In the genomic region with DNA sequence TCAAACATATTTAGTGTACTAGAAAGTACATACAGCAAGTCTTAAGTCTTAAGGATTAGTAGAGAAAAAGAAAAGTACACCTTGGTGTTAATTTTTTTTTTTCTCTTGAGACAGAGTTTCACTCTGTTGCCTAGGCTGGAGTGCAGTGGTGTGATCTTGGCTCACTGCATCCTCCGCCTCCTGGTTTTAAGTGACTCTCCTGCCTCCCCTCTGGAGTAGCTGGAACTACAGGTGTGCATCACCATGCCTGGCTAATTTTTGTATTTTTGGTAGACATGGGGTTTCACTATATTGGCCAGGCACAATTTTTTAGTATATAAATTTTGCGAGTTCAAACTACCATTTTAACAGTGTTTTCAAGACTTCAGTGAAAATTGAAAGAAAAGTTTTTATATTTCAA, we compare ENCODE assay signal across 28 cellular contexts.
"Had no signal": no experiment of that assay in that cellular context is flagged by ENCODE, and none has a peak within 500 bp of the region (broad histone marks: within the 10 kb centered on the region; RNA-seq: fewer than 3 reads in every experiment).

No MANE protein-coding gene starts in this region.

- H3K4me1 Mint-ChIP-seq: activated naive CD8-positive, alpha-beta T cell treated with anti-CD3 and anti-CD28 coated beads, Interleukin-2, amount 10 ng/mL, durations not matched to agents 7 days and 5 days; nephron; stimulated activated effector memory CD8-positive, alpha-beta T cell treated with anti-CD3 and anti-CD28 coated beads, Interleukin-12 subunit alpha, Interleukin-12 subunit beta, amount 100 ng/mL, for 72 hours; stimulated activated naive CD8-positive, alpha-beta T cell treated with anti-CD3 and anti-CD28 coated beads, Interleukin-15, amount 100 ng/mL, for 72 hours had no signal

- H3K9me3 ChIP-seq: ascending aorta, gastrocnemius medialis, neutrophil, uterus had no signal

- H3K27ac ChIP-seq: ascending aorta, brain microvascular endothelial cell, coronary artery, dorsolateral prefrontal cortex, gastrocnemius medialis, neutrophil, skin epidermis, uterus, VCaP had no signal

- H3K36me3 Mint-ChIP-seq: activated CD4-positive, alpha-beta memory T cell treated with anti-CD3 and anti-CD28 coated beads for 36 hours; activated naive CD8-positive, alpha-beta T cell treated with anti-CD3 and anti-CD28 coated beads, Interleukin-2, amount 10 ng/mL, durations not matched to agents 7 days and 5 days; stimulated activated effector memory CD8-positive, alpha-beta T cell treated with anti-CD3 and anti-CD28 coated beads, Interleukin-12 subunit alpha, Interleukin-12 subunit beta, amount 100 ng/mL, for 72 hours; type B pancreatic cell had no signal

- H3K36me3 ChIP-seq: ascending aorta, brain microvascular endothelial cell, gastrocnemius medialis, neutrophil, uterus had no signal

- H3K4me3 Mint-ChIP-seq: activated CD4-positive, alpha-beta memory T cell treated with anti-CD3 and anti-CD28 coated beads for 36 hours; activated naive CD4-positive, alpha-beta T cell treated with anti-CD3 and anti-CD28 coated beads for 36 hours; activated naive CD8-positive, alpha-beta T cell treated with anti-CD3 and anti-CD28 coated beads, Interleukin-2, amount 10 ng/mL, durations not matched to agents 7 days and 5 days; activated T-helper 1 cell treated with anti-CD3 and anti-CD28 coated beads, Interleukin-12 subunit alpha, Interleukin-12 subunit beta, Interleukin-2, Interleukin-4 antibody, amounts not matched to agents 30 ng/mL and 10 ng/mL and 1 ng/mL, durations not matched to agents 14 hours and 24 hours and 36 hours; nephron; stimulated activated effector memory CD8-positive, alpha-beta T cell treated with anti-CD3 and anti-CD28 coated beads, Interleukin-12 subunit alpha, Interleukin-12 subunit beta, amount 100 ng/mL, for 72 hours; stimulated activated naive CD8-positive, alpha-beta T cell treated with anti-CD3 and anti-CD28 coated beads, Interleukin-15, amount 100 ng/mL, for 72 hours; type B pancreatic cell had no signal

- H3K27ac Mint-ChIP-seq: activated CD4-positive, alpha-beta memory T cell treated with anti-CD3 and anti-CD28 coated beads for 36 hours; activated naive CD4-positive, alpha-beta T cell treated with anti-CD3 and anti-CD28 coated beads for 36 hours; activated naive CD8-positive, alpha-beta T cell treated with anti-CD3 and anti-CD28 coated beads, Interleukin-2, amount 10 ng/mL, durations not matched to agents 7 days and 5 days; activated T-helper 1 cell treated with anti-CD3 and anti-CD28 coated beads, Interleukin-12 subunit alpha, Interleukin-12 subunit beta, Interleukin-2, Interleukin-4 antibody, amounts not matched to agents 30 ng/mL and 10 ng/mL and 1 ng/mL, durations not matched to agents 14 hours and 24 hours and 36 hours; nephron; stimulated activated effector memory CD8-positive, alpha-beta T cell treated with anti-CD3 and anti-CD28 coated beads, Interleukin-12 subunit alpha, Interleukin-12 subunit beta, amount 100 ng/mL, for 72 hours; type B pancreatic cell had no signal

- H3K27me3 Mint-ChIP-seq: activated CD4-positive, alpha-beta memory T cell treated with anti-CD3 and anti-CD28 coated beads for 36 hours; activated naive CD8-positive, alpha-beta T cell treated with anti-CD3 and anti-CD28 coated beads, Interleukin-2, amount 10 ng/mL, durations not matched to agents 7 days and 5 days; stimulated activated naive CD8-positive, alpha-beta T cell treated with anti-CD3 and anti-CD28 coated beads, Interleukin-15, amount 100 ng/mL, for 72 hours; type B pancreatic cell had no signal

- H3K27me3 ChIP-seq: ascending aorta, brain microvascular endothelial cell, dorsolateral prefrontal cortex, gastrocnemius medialis, neutrophil, uterus had no signal

- H3K9me3 Mint-ChIP-seq: activated naive CD8-positive, alpha-beta T cell treated with anti-CD3 and anti-CD28 coated beads, Interleukin-2, amount 10 ng/mL, durations not matched to agents 7 days and 5 days; nephron; type B pancreatic cell had no signal

- DNase-seq: activated CD4-positive, alpha-beta memory T cell treated with anti-CD3 and anti-CD28 coated beads for 36 hours; activated CD4-positive, alpha-beta T cell treated with anti-CD3 and anti-CD28 coated beads for 48 hours; activated CD8-positive, alpha-beta memory T cell treated with anti-CD3 and anti-CD28 coated beads, Interleukin-2, amount 50 U/mL, for 4 hours; activated effector memory CD4-positive, alpha-beta T cell treated with anti-CD3 and anti-CD28 coated beads, Interleukin-2, amount 50 U/mL, for 16 hours; activated naive CD4-positive, alpha-beta T cell treated with anti-CD3 and anti-CD28 coated beads for 36 hours; activated naive CD8-positive, alpha-beta T cell treated with anti-CD3 and anti-CD28 coated beads, Interleukin-2, amount 10 ng/mL, durations not matched to agents 7 days and 5 days; activated T-cell treated with anti-CD3 and anti-CD28 coated beads, Interleukin-2, amount 50 U/mL, for 1 hour; brain microvascular endothelial cell; dorsolateral prefrontal cortex; effector memory CD4-positive, alpha-beta T cell; erythroblast; gastrocnemius medialis; glutamatergic neuron; islet precursor cell; left ventricle myocardium superior; stimulated activated CD4-positive, alpha-beta T cell treated with anti-CD3 and anti-CD28 coated beads, Interleukin-4, amount 100 ng/mL, for 24 hours; stimulated activated naive CD8-positive, alpha-beta T cell treated with anti-CD3 and anti-CD28 coated beads, Interleukin-15, amount 100 ng/mL, for 72 hours; substantia nigra; uterus had no signal

- H3K4me1 ChIP-seq: ascending aorta, gastrocnemius medialis, uterus had no signal

- H3K4me3 ChIP-seq: ascending aorta, coronary artery, dorsolateral prefrontal cortex, gastrocnemius medialis, skin epidermis, uterus had no signal
